Comparison of ENCODE assay signal across 9 cellular contexts in the genomic region with DNA sequence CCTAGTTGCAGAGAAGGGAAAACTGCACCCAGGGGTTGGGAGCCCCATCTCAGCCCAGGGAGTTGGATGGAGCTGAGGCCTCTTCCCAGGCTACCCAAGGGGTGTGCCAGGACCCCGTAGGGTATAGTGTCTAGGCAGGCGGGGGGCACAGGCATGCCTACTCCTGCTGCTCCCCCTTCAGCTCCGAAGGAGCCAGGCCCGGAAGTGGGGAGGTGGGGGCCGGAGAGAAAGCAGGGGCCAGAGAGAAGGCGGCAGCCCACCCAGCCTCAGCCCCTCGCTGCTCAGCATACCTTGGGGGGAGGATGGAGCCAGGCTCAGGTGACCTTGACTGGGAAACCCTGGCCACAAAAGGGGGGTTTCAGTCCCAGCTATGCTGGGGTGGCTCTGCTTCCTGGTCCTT. TPM values are rescaled to one million over a fixed set of nuclear protein-coding genes. Genes with fewer than 3 reads are reported as not detected.
A peak's percentile ranks its signal among the peaks of the same experiment; 100 is the strongest.
DNase-seq lines count a peak whose midpoint lies in the region; ATAC-seq and TF ChIP-seq lines count a peak whose summit lies in the region.
"Had no signal": no experiment of that assay in that cellular context is flagged by ENCODE, and none has a peak within 500 bp of the region (broad histone marks: within the 10 kb centered on the region; RNA-seq: fewer than 3 reads in every experiment).

No MANE protein-coding gene starts in this region.

- H3K27me3 ChIP-seq in cardiac muscle cell (no peaks in the 10 kb centered on the region), mucosa of stomach (ENCODE audit: control insufficient read depth, insufficient read depth, low read length) (peaks cover 11% of the 10 kb centered on the region), upper lobe of right lung (no peaks in the 10 kb centered on the region)
- H3K27me3 ChIP-seq: testis had no signal

- H3K36me3 ChIP-seq in cardiac muscle cell: no peaks in the 10 kb centered on the region
- H3K36me3 ChIP-seq in mucosa of stomach (ENCODE audit: control insufficient read depth, insufficient read depth, low read length): no peaks in the 10 kb centered on the region
- H3K36me3 ChIP-seq in upper lobe of right lung: no peaks in the 10 kb centered on the region

- H3K27ac ChIP-seq in cardiac muscle cell (no peak overlapping the region), upper lobe of right lung (peak overlapping the region; percentile 65)
- H3K27ac ChIP-seq: testis had no signal

- H3K9ac ChIP-seq in mucosa of stomach (ENCODE audit: low read length): peak overlapping the region; percentile 84

- no peak for TF ChIP-seq CTCF in cardiac muscle cell (IDR thresholded peaks at IDR 0.05; ENCODE audit: low read depth, low read length)
- TF ChIP-seq CTCF in epithelial cell of esophagus (IDR thresholded peaks at IDR 0.05; ENCODE audit: insufficient read depth, low read depth, low read length, missing control alignments): no peak
- no peak for TF ChIP-seq CTCF in upper lobe of right lung (IDR thresholded peaks at IDR 0.05)

- intact Hi-C loops in cardiac septum (cut with DNase I): no loop called here
- intact Hi-C loops in upper lobe of right lung (cut with DNase I): no loop called here

- DNase-seq in cardiac muscle cell (ENCODE audit: low read depth in 1 of 2, low spot score in 1 of 2) (no peak), cardiac septum (ENCODE audit: low spot score) (no peak), epithelial cell of esophagus (ENCODE audit: low read depth) (no peak), upper lobe of right lung (no peak), NCI-H128 (lab: John Stamatoyannopoulos, UW; ENCODE audit: unreplicated experiment) (no peak)
- DNase-seq: testis had no signal

- H3K4me1 ChIP-seq in cardiac muscle cell (ENCODE audit: low read depth): peaks cover 30% of the 10 kb centered on the region
- H3K4me1 ChIP-seq in mucosa of stomach (ENCODE audit: control insufficient read depth, insufficient read depth, low read length): peaks cover 60% of the 10 kb centered on the region
- peaks cover 43% of the 10 kb centered on the region for H3K4me1 ChIP-seq in upper lobe of right lung

- H3K4me3 ChIP-seq in cardiac muscle cell (peak overlapping the region; percentile 47), epithelial cell of esophagus (ENCODE audit: low read length) (peak overlapping the region; percentile 90), mucosa of stomach (ENCODE audit: low read length) (peak overlapping the region; percentile 96), upper lobe of right lung (peak overlapping the region; percentile 60)

- no peak for ATAC-seq in upper lobe of right lung
- no peak for ATAC-seq in HG02870 (IDR thresholded peaks at IDR 0.05; ENCODE audit: unreplicated experiment)
- ATAC-seq in HG02852 (IDR thresholded peaks at IDR 0.05; ENCODE audit: unreplicated experiment): no peak

- H3K9me3 ChIP-seq in cardiac muscle cell (ENCODE audit: low read depth) (no peaks in the 10 kb centered on the region), mucosa of stomach (ENCODE audit: control insufficient read depth, low read length) (no peaks in the 10 kb centered on the region), upper lobe of right lung (no peaks in the 10 kb centered on the region)
- H3K9me3 ChIP-seq: testis had no signal

RNA-seq across cellular contexts. Expression of gene SEMA3F, which starts 1.4 kb away (rescaled TPM):
- 21.0 and 27.6 TPM in 2 replicates for total RNA-seq in cardiac muscle cell
- polyA plus RNA-seq in cardiac muscle cell: 20.0 and 21.8 TPM in 2 replicates
- 10.0 TPM for total RNA-seq in cardiac septum
- 65.6 TPM for total RNA-seq in upper lobe of right lung

RNA-seq across cellular contexts. Expression of gene GNAT1, which starts 34.9 kb away (rescaled TPM):
- total RNA-seq in cardiac muscle cell (not detected in 2 replicates), cardiac septum (not detected), upper lobe of right lung (not detected)
- not detected in 2 replicates for polyA plus RNA-seq in cardiac muscle cell

RNA-seq across cellular contexts. Expression of gene SLC38A3, which starts 48.5 kb away (rescaled TPM):
- total RNA-seq in cardiac muscle cell (9.5 and 14.7 TPM in 2 replicates), cardiac septum (6.6 TPM), upper lobe of right lung (not detected)
- polyA plus RNA-seq in cardiac muscle cell: 13.4 and 18.5 TPM in 2 replicates
